11 cellular contexts compared by ENCODE assay signal in genomic region chr20:53735536-53736050, GRCh38.
DNase-seq lines count a peak whose midpoint lies in the region; ATAC-seq, FAIRE-seq and TF ChIP-seq lines count a peak whose summit lies in the region.
"Had no signal": no experiment of that assay in that cellular context is flagged by ENCODE, and none has a peak within 500 bp of the region (broad histone marks: within the 10 kb centered on the region; RNA-seq: fewer than 3 reads in every experiment).

No MANE protein-coding gene starts in this region.

- H3K27ac ChIP-seq in SK-N-MC (peak overlapping the region; percentile 71), upper lobe of left lung (no peak overlapping the region)

- TF ChIP-seq POLR2A in upper lobe of left lung (IDR thresholded peaks at IDR 0.05) = no peak

- H3K9ac ChIP-seq in SK-N-MC (ENCODE audit: insufficient read length) = no peak overlapping the region

- intact Hi-C loops in natural killer cell (cut with micrococcal nuclease) = no loop called here

- ATAC-seq in natural killer cell treated with Interleukin-12 subunit alpha and Interleukin-12 subunit beta and Interleukin-15 and Interleukin-18, amount 100 ng/mL, for 72 hours = peak in 1 of 2 donors; percentile 56
- no peak for ATAC-seq in natural killer cell
- no peak for ATAC-seq in upper lobe of left lung (ENCODE audit: low FRiP score in 2 of 2)
- no peak for ATAC-seq in activated CD4-positive, CD25-positive, alpha-beta regulatory T cell treated with anti-CD3 and anti-CD28 coated beads, Interleukin-2, amount 50 U/mL, for 24 hours

- H3K36me3 ChIP-seq in SK-N-MC (ENCODE audit: insufficient read depth, low read length) = no peaks in the 10 kb centered on the region
- no peaks in the 10 kb centered on the region for H3K36me3 ChIP-seq in upper lobe of left lung

- no peaks in the 10 kb centered on the region for H3K27me3 Mint-ChIP-seq in natural killer cell treated with Interleukin-12 subunit alpha and Interleukin-12 subunit beta and Interleukin-15 and Interleukin-18, amount 100 ng/mL, for 72 hours
- peaks cover 8 to 10% of the 10 kb centered on the region in 2 donors for H3K27me3 Mint-ChIP-seq in natural killer cell (ENCODE audit: low read depth in 2 of 2)

- H3K9me3 Mint-ChIP-seq in natural killer cell treated with Interleukin-12 subunit alpha and Interleukin-12 subunit beta and Interleukin-15 and Interleukin-18, amount 100 ng/mL, for 72 hours = no peaks in the 10 kb centered on the region
- no peaks in the 10 kb centered on the region for H3K9me3 Mint-ChIP-seq in natural killer cell

- no peaks in the 10 kb centered on the region for H3K9me3 ChIP-seq in SK-N-MC (ENCODE audit: low read depth, low read length)
- no peaks in the 10 kb centered on the region for H3K9me3 ChIP-seq in upper lobe of left lung

- H3K27ac Mint-ChIP-seq in natural killer cell treated with Interleukin-12 subunit alpha and Interleukin-12 subunit beta and Interleukin-15 and Interleukin-18, amount 100 ng/mL, for 72 hours = peak overlapping the region; percentile 94 to 98
- no peak overlapping the region for H3K27ac Mint-ChIP-seq in natural killer cell

- no peak overlapping the region for H3K4me3 ChIP-seq in SK-N-MC
- no peak overlapping the region for H3K4me3 ChIP-seq in upper lobe of left lung

- peaks cover 41 to 45% of the 10 kb centered on the region in 2 donors for H3K4me1 Mint-ChIP-seq in natural killer cell treated with Interleukin-12 subunit alpha and Interleukin-12 subunit beta and Interleukin-15 and Interleukin-18, amount 100 ng/mL, for 72 hours (ENCODE audit: low read depth in 2 of 2)
- peaks cover 20 to 26% of the 10 kb centered on the region in 2 donors for H3K4me1 Mint-ChIP-seq in natural killer cell

- FAIRE-seq in urothelium cell line (lab: Jason Lieb, UNC) = no peak

- H3K4me1 ChIP-seq in upper lobe of left lung = peaks cover 29 to 40% (median 32%) of the 10 kb centered on the region in 4 donors

- H3K27me3 ChIP-seq in upper lobe of left lung = no peaks in the 10 kb centered on the region

- no peak for TF ChIP-seq EP300 in upper lobe of left lung (IDR thresholded peaks at IDR 0.05)

- no peak for DNase-seq in natural killer cell treated with Interleukin-12 subunit alpha and Interleukin-12 subunit beta and Interleukin-15 and Interleukin-18, amount 100 ng/mL, for 72 hours (ENCODE audit: low spot score)
- no peak for DNase-seq in natural killer cell
- DNase-seq in SK-N-MC (ENCODE audit: low read depth, low spot score) = no peak
- peak; percentile 84 for DNase-seq in fibroblast of peridontal ligament (ENCODE audit: extremely low read depth)
- peak; percentile 80 for DNase-seq in urothelium cell line (ENCODE audit: low spot score)
- no peak for DNase-seq in upper lobe of left lung
- DNase-seq in NCI-H1092 treated with DMSO at 0.1 percent for 48 hours (lab: John Stamatoyannopoulos, UW) = no peak
- DNase-seq: cerebellar nuclear complex; KBM-7; stimulated activated CD4-positive, alpha-beta T cell treated with anti-CD3 and anti-CD28 coated beads, Interleukin-4, amount 100 ng/mL, for 4 hours had no signal

- 42 to 50% methylated on average over 5 of the region's 5 CpGs for whole genome bisulfite sequencing in upper lobe of left lung, 2 donors

- TF ChIP-seq CTCF in natural killer cell (IDR thresholded peaks at IDR 0.05) (no peak), upper lobe of left lung (IDR thresholded peaks at IDR 0.05) (no peak)

- H3K36me3 Mint-ChIP-seq in natural killer cell treated with Interleukin-12 subunit alpha and Interleukin-12 subunit beta and Interleukin-15 and Interleukin-18, amount 100 ng/mL, for 72 hours = peaks cover 5% of the 10 kb centered on the region
- no peaks in the 10 kb centered on the region for H3K36me3 Mint-ChIP-seq in natural killer cell

- peak overlapping the region; percentile 28 for H3K4me3 Mint-ChIP-seq in natural killer cell treated with Interleukin-12 subunit alpha and Interleukin-12 subunit beta and Interleukin-15 and Interleukin-18, amount 100 ng/mL, for 72 hours
- no peak overlapping the region for H3K4me3 Mint-ChIP-seq in natural killer cell

Comparison
In these comparisons a context has a peak if more than half of its experiments do, and no peak if none do; other contexts are left out.
1. H3K27ac Mint-ChIP-seq: peak in natural killer cell treated with Interleukin-12 subunit alpha and Interleukin-12 subunit beta and Interleukin-15 and Interleukin-18, amount 100 ng/mL, for 72 hours (2 of 2); none in natural killer cell (0 of 2).
2. DNase-seq: peak in fibroblast of peridontal ligament (single experiment) and urothelium cell line (single experiment); none in natural killer cell treated with Interleukin-12 subunit alpha and Interleukin-12 subunit beta and Interleukin-15 and Interleukin-18, amount 100 ng/mL, for 72 hours (single experiment), natural killer cell (single experiment), SK-N-MC (single experiment), upper lobe of left lung (0 of 2) and NCI-H1092 treated with DMSO at 0.1 percent for 48 hours (single experiment).